8 cellular contexts compared by ENCODE assay signal in genomic region chr2:237085261-237086221, GRCh38.
DNase-seq lines count a peak whose midpoint lies in the region; ATAC-seq and FAIRE-seq lines count a peak whose summit lies in the region.

Gene COPS8 (plus strand): TSS chr2:237085889. CDS start chr2:237085965, 76 bp downstream.

- H3K4me3 Mint-ChIP-seq in effector memory CD8-positive, alpha-beta T cell = peak within 1 kb of the TSS; percentile 98 to 99
- peak within 1 kb of the TSS; percentile 100 for H3K4me3 Mint-ChIP-seq in memory B cell

- peak; percentile 95 for FAIRE-seq in HTR-8/SVneo (lab: Jason Lieb, UNC)

- H3K27me3 Mint-ChIP-seq in effector memory CD8-positive, alpha-beta T cell = no peaks in the 10 kb centered on the region
- no peaks in the 10 kb centered on the region for H3K27me3 Mint-ChIP-seq in memory B cell

- H3K9me3 Mint-ChIP-seq in effector memory CD8-positive, alpha-beta T cell = no peaks in the 10 kb centered on the region
- H3K9me3 Mint-ChIP-seq in memory B cell = no peaks in the 10 kb centered on the region

- H3K4me1 Mint-ChIP-seq in effector memory CD8-positive, alpha-beta T cell (ENCODE audit: low read depth in 2 of 2) = peaks cover 7 to 11% of the 10 kb centered on the region in 2 donors
- peaks cover 9% of the 10 kb centered on the region for H3K4me1 Mint-ChIP-seq in memory B cell

- peak; percentile 99 for ATAC-seq in GM21367 (IDR thresholded peaks at IDR 0.05; ENCODE audit: unreplicated experiment)
- ATAC-seq in effector memory CD8-positive, alpha-beta T cell (replicated peaks) = peak; percentile 98
- ATAC-seq in memory B cell (ENCODE audit: low read depth) = peak; percentile 97

- DNase-seq in COR-L47 (lab: John Stamatoyannopoulos, UW) (peak; percentile 63), HTR-8/SVneo (ENCODE audit: insufficient read length, low spot score) (peak; percentile 92), NOMO-1 treated with dmso at 0.1 percent for 144 hours (lab: John Stamatoyannopoulos, UW; ENCODE audit: unreplicated experiment) (peak; percentile 83), memory B cell (ENCODE audit: low spot score in 2 of 2) (peak; percentile 83 to 91)
- peak; percentile 80 to 82 (median 81) for DNase-seq in activated CD8-positive, alpha-beta memory T cell treated with anti-CD3 and anti-CD28 coated beads for 48 hours (ENCODE audit: low read depth in 2 of 3, low spot score in 2 of 3)
- DNase-seq in effector memory CD8-positive, alpha-beta T cell = peak; percentile 86 to 90 (median 89)
- DNase-seq in stimulated activated CD8-positive, alpha-beta memory T cell treated with anti-CD3 and anti-CD28 coated beads, Interleukin-12 subunit alpha, Interleukin-12 subunit beta, amount 100 ng/mL, for 24 hours (ENCODE audit: extremely low read depth) = peak; percentile 85

- H3K36me3 Mint-ChIP-seq in effector memory CD8-positive, alpha-beta T cell (ENCODE audit: insufficient read depth) = peaks cover 26% of the 10 kb centered on the region
- peaks cover 3% of the 10 kb centered on the region for H3K36me3 Mint-ChIP-seq in memory B cell

- H3K27ac Mint-ChIP-seq in effector memory CD8-positive, alpha-beta T cell = peak within 1 kb of the TSS; percentile 99
- peak within 1 kb of the TSS; percentile 100 for H3K27ac Mint-ChIP-seq in memory B cell

Comparison
In these comparisons a context has a peak if more than half of its experiments do, and no peak if none do; other contexts are left out.
1. Peak in every context shown above with its lines: DNase-seq and ATAC-seq.